1 cellular context compared by ENCODE assay signal in the genomic region with DNA sequence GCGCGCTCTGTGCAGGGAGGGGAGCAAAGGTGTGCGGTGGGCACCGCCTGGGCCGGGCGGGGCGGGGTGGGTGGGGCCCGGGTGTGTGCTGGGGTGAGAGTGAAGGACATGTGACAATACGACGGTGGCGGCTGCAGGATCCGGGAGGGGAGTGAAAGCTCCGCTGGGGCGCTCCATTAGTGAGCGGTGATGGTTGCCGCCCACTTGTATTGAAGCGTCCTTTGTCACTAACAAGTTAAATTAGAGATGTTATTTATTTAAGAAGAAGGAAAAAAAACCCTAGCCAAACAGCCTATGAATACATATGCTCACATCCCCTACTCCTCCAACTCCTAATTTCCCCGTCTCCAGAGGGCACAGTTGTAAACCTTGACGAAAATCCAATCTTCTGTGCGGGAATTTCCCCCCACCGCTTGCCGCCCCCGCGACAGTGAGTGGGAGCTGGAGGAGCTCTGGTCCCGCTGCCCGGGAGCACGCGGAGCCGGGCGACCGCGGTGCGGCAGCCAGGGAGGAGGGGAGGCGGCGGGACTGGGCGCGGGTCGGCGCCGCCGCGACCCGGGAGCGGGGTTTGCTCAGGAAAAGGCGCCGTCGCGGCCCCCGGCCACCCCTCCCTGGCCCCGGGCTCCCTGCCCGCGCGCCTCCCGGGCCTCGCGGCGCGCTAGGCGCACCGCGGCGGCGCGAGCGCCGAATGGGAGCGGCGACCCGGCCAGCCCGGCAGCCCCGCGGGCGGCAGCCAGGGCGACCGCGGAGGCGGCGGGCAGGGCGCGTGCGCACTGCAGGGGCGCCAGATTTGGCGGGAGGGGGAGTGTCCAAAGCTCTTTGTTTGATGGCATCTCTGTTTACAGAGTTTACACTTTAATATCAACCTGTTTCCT.
TF ChIP-seq lines count a peak whose summit lies in the region.

A gene (plus strand): TSS at position 851 of the 875 bp plus-strand sequence. CDS start 206 bp downstream, outside the sequence.

TF ChIP-seq in K562, 482 proteins besides CTCF, POLR2A, EP300 and RAD21 (continued from another document and continues in another):
- TF ChIP-seq, protein P1, sequence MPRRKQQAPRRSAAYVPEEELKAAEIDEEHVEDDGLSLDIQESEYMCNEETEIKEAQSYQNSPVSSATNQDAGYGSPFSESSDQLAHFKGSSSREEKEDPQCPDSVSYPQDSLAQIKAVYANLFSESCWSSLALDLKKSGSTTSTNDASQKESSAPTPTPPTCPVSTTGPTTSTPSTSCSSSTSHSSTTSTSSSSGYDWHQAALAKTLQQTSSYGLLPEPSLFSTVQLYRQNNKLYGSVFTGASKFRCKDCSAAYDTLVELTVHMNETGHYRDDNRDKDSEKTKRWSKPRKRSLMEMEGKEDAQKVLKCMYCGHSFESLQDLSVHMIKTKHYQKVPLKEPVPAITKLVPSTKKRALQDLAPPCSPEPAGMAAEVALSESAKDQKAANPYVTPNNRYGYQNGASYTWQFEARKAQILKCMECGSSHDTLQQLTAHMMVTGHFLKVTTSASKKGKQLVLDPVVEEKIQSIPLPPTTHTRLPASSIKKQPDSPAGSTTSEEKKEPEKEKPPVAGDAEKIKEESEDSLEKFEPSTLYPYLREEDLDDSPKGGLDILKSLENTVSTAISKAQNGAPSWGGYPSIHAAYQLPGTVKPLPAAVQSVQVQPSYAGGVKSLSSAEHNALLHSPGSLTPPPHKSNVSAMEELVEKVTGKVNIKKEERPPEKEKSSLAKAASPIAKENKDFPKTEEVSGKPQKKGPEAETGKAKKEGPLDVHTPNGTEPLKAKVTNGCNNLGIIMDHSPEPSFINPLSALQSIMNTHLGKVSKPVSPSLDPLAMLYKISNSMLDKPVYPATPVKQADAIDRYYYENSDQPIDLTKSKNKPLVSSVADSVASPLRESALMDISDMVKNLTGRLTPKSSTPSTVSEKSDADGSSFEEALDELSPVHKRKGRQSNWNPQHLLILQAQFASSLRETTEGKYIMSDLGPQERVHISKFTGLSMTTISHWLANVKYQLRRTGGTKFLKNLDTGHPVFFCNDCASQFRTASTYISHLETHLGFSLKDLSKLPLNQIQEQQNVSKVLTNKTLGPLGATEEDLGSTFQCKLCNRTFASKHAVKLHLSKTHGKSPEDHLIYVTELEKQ (CRISPR knock-in tag; IDR thresholded peaks at IDR 0.05) = 0 out of 2 replicates have a peak, but pooled peaks have one; percentile 18
- TF ChIP-seq SMARCC2 (IDR thresholded peaks at IDR 0.05; ENCODE audit: low read depth) (no peak), MYNN (IDR thresholded peaks at IDR 0.05) (no peak), MYNN (CRISPR knock-in tag; IDR thresholded peaks at IDR 0.05) (no peak), CTBP1 (IDR thresholded peaks at IDR 0.05; ENCODE audit: borderline replicate concordance) (peak; percentile 66; the same call in 1 of the 2 replicates), RBM25 (IDR thresholded peaks at IDR 0.05; ENCODE audit: low read depth, low read length, severe bottlenecking) (no peak), FOS (IDR thresholded peaks at IDR 0.05; ENCODE audit: extremely low read depth, insufficient read length) (no peak), POLR3G (IDR thresholded peaks at IDR 0.05; ENCODE audit: extremely low read depth, insufficient read length, insufficient replicate concordance) (no peak), GATAD2B (IDR thresholded peaks at IDR 0.05; ENCODE audit: borderline replicate concordance) (no peak), ZNF263 (CRISPR knock-in tag; IDR thresholded peaks at IDR 0.05; ENCODE audit: borderline replicate concordance) (peak; percentile 89), ZKSCAN8 (CRISPR knock-in tag; IDR thresholded peaks at IDR 0.05) (no peak), ATF1 (CRISPR knock-in tag; IDR thresholded peaks at IDR 0.05) (no peak), ATF1 (tag; IDR thresholded peaks at IDR 0.05) (no peak), SAP30 (IDR thresholded peaks at IDR 0.05; ENCODE audit: borderline replicate concordance, insufficient read depth, low read depth, low read length, poor library complexity, severe bottlenecking) (peak; percentile 28), ZNF766 (CRISPR knock-in tag; conservative IDR thresholded peaks at IDR 0.05) (peak; percentile 55; the same call in 1 of the 2 replicates), ZNF444 (CRISPR knock-in tag; IDR thresholded peaks at IDR 0.05) (no peak), ZNF584 (CRISPR knock-in tag; IDR thresholded peaks at IDR 0.05; ENCODE audit: low read depth) (no peak), HNRNPH1 (optimal IDR thresholded peaks at IDR 0.05; ENCODE audit: low read depth, low read length) (no peak), NUFIP1 (IDR thresholded peaks at IDR 0.05; ENCODE audit: partially characterized antibody) (no peak), TEAD1 (CRISPR knock-in tag; IDR thresholded peaks at IDR 0.05) (no peak), FOXK2 (conservative IDR thresholded peaks at IDR 0.05 in 1 of 2, IDR thresholded peaks at IDR 0.05 in 1 of 2; ENCODE audit: low read depth in 2 of 2) (no peak)
- TF ChIP-seq, protein P2, sequence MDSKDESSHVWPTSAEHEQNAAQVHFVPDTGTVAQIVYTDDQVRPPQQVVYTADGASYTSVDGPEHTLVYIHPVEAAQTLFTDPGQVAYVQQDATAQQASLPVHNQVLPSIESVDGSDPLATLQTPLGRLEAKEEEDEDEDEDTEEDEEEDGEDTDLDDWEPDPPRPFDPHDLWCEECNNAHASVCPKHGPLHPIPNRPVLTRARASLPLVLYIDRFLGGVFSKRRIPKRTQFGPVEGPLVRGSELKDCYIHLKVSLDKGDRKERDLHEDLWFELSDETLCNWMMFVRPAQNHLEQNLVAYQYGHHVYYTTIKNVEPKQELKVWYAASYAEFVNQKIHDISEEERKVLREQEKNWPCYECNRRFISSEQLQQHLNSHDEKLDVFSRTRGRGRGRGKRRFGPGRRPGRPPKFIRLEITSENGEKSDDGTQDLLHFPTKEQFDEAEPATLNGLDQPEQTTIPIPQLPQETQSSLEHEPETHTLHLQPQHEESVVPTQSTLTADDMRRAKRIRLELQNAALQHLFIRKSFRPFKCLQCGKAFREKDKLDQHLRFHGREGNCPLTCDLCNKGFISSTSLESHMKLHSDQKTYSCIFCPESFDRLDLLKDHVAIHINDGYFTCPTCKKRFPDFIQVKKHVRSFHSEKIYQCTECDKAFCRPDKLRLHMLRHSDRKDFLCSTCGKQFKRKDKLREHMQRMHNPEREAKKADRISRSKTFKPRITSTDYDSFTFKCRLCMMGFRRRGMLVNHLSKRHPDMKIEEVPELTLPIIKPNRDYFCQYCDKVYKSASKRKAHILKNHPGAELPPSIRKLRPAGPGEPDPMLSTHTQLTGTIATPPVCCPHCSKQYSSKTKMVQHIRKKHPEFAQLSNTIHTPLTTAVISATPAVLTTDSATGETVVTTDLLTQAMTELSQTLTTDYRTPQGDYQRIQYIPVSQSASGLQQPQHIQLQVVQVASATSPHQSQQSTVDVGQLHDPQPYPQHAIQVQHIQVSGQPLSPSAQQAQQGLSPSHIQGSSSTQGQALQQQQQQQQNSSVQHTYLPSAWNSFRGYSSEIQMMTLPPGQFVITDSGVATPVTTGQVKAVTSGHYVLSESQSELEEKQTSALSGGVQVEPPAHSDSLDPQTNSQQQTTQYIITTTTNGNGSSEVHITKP (IDR thresholded peaks at IDR 0.05; ENCODE audit: partially characterized antibody) = peak; percentile 83
- TF ChIP-seq, protein P3, sequence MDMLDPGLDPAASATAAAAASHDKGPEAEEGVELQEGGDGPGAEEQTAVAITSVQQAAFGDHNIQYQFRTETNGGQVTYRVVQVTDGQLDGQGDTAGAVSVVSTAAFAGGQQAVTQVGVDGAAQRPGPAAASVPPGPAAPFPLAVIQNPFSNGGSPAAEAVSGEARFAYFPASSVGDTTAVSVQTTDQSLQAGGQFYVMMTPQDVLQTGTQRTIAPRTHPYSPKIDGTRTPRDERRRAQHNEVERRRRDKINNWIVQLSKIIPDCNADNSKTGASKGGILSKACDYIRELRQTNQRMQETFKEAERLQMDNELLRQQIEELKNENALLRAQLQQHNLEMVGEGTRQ (CRISPR knock-in tag; IDR thresholded peaks at IDR 0.05) = peak; percentile 55
- TF ChIP-seq, protein P4, sequence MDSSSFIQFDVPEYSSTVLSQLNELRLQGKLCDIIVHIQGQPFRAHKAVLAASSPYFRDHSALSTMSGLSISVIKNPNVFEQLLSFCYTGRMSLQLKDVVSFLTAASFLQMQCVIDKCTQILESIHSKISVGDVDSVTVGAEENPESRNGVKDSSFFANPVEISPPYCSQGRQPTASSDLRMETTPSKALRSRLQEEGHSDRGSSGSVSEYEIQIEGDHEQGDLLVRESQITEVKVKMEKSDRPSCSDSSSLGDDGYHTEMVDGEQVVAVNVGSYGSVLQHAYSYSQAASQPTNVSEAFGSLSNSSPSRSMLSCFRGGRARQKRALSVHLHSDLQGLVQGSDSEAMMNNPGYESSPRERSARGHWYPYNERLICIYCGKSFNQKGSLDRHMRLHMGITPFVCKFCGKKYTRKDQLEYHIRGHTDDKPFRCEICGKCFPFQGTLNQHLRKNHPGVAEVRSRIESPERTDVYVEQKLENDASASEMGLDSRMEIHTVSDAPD (CRISPR knock-in tag; IDR thresholded peaks at IDR 0.05) = no peak
- TF ChIP-seq, protein P5, sequence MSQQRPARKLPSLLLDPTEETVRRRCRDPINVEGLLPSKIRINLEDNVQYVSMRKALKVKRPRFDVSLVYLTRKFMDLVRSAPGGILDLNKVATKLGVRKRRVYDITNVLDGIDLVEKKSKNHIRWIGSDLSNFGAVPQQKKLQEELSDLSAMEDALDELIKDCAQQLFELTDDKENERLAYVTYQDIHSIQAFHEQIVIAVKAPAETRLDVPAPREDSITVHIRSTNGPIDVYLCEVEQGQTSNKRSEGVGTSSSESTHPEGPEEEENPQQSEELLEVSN (IDR thresholded peaks at IDR 0.05; ENCODE audit: borderline replicate concordance in 1 of 2, extremely low read depth in 1 of 2, insufficient read depth in 1 of 2, insufficient read length in 1 of 2, low read depth in 1 of 2, low read length in 1 of 2, poor library complexity in 1 of 2, severe bottlenecking in 1 of 2) = peak; percentile 75 to 85
- TF ChIP-seq, protein P6, sequence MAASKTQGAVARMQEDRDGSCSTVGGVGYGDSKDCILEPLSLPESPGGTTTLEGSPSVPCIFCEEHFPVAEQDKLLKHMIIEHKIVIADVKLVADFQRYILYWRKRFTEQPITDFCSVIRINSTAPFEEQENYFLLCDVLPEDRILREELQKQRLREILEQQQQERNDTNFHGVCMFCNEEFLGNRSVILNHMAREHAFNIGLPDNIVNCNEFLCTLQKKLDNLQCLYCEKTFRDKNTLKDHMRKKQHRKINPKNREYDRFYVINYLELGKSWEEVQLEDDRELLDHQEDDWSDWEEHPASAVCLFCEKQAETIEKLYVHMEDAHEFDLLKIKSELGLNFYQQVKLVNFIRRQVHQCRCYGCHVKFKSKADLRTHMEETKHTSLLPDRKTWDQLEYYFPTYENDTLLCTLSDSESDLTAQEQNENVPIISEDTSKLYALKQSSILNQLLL (CRISPR knock-in tag; IDR thresholded peaks at IDR 0.05; ENCODE audit: borderline replicate concordance) = no peak
- TF ChIP-seq, protein P7, sequence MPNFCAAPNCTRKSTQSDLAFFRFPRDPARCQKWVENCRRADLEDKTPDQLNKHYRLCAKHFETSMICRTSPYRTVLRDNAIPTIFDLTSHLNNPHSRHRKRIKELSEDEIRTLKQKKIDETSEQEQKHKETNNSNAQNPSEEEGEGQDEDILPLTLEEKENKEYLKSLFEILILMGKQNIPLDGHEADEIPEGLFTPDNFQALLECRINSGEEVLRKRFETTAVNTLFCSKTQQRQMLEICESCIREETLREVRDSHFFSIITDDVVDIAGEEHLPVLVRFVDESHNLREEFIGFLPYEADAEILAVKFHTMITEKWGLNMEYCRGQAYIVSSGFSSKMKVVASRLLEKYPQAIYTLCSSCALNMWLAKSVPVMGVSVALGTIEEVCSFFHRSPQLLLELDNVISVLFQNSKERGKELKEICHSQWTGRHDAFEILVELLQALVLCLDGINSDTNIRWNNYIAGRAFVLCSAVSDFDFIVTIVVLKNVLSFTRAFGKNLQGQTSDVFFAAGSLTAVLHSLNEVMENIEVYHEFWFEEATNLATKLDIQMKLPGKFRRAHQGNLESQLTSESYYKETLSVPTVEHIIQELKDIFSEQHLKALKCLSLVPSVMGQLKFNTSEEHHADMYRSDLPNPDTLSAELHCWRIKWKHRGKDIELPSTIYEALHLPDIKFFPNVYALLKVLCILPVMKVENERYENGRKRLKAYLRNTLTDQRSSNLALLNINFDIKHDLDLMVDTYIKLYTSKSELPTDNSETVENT (CRISPR knock-in tag; IDR thresholded peaks at IDR 0.05) = no peak
